ENCODE assay signal across 21 cellular contexts in genomic region chrX:8304668-8305067, GRCh38.
"Had no signal": no experiment of that assay in that cellular context is flagged by ENCODE, and none has a peak within 500 bp of the region (broad histone marks: within the 10 kb centered on the region; RNA-seq: fewer than 3 reads in every experiment).

No MANE protein-coding gene starts in this region.

- H3K36me3 Mint-ChIP-seq: stimulated activated memory B cell treated with anti-CD40 and anti-IgM and Interleukin-4, amounts not matched to agents 10 μg/mL and 1 μg/mL and 100 μg/mL, for 72 hours had no signal

- H3K4me3 ChIP-seq: coronary artery, gastroesophageal sphincter, lung, ovary, right atrium auricular region, tibial artery, upper lobe of left lung, uterus had no signal

- DNase-seq: effector CD4-positive, alpha-beta T cell; endodermal cell; foreskin fibroblast; glutamatergic neuron; islet precursor cell; left ventricle myocardium superior; mesendoderm; naive thymus-derived CD4-positive, alpha-beta T cell; ovary; stimulated activated CD4-positive, alpha-beta T cell treated with anti-CD3 and anti-CD28 coated beads, Interleukin-4, amount 100 ng/mL, for 24 hours; tibial artery; upper lobe of left lung; uterus had no signal

- H3K27me3 ChIP-seq: gastroesophageal sphincter, neutrophil, ovary, right atrium auricular region, tibial artery, upper lobe of left lung, uterus had no signal

- ATAC-seq: esophagus mucosa; gastroesophageal sphincter; left ventricle myocardium superior; naive thymus-derived CD4-positive, alpha-beta T cell; stimulated activated memory B cell treated with anti-CD40 and anti-IgM and Interleukin-4, amounts not matched to agents 10 μg/mL and 1 μg/mL and 100 μg/mL, for 72 hours had no signal

- H3K27ac Mint-ChIP-seq: endodermal cell; naive thymus-derived CD4-positive, alpha-beta T cell; stimulated activated memory B cell treated with anti-CD40 and anti-IgM and Interleukin-4, amounts not matched to agents 10 μg/mL and 1 μg/mL and 100 μg/mL, for 72 hours; stimulated activated naive CD8-positive, alpha-beta T cell treated with anti-CD3 and anti-CD28 coated beads, Interleukin-15, Interleukin-2, amounts not matched to agents 100 ng/mL and 50 ng/mL, for 24 hours had no signal

- H3K36me3 ChIP-seq: gastroesophageal sphincter, neutrophil, ovary, right atrium auricular region, tibial artery, upper lobe of left lung, uterus had no signal
